ENCODE assay signal across 29 cellular contexts in the genomic region with DNA sequence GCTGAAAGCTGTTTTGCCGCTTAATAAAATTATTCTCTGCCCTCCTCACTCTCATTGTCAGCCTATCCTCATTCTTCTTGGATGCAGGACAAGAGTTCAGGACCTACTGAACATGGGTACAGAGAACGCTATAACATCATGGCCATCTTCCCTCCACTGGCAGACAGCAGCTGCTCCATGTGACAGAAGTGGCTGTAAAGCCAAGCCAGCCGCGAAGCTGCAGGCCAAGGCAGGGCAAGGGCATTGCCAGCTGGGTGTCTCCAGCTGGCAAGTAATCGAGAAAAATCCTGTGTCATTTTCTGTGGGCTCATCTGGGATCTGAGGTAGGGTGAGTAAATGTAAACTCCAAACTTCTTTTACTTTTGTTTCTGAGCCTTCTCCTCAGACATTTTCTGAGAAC.
"Had no signal": no experiment of that assay in that cellular context is flagged by ENCODE, and none has a peak within 500 bp of the region (broad histone marks: within the 10 kb centered on the region; RNA-seq: fewer than 3 reads in every experiment).

No MANE protein-coding gene starts in this region.

- H3K27ac ChIP-seq: brain microvascular endothelial cell, coronary artery, dorsolateral prefrontal cortex had no signal

- H3K4me3 Mint-ChIP-seq: activated CD4-positive, alpha-beta memory T cell treated with anti-CD3 and anti-CD28 coated beads, Interleukin-2, amount 10 ng/mL, durations not matched to agents 7 days and 5 days; activated CD4-positive, alpha-beta T cell treated with anti-CD3 and anti-CD28 coated beads for 36 hours; activated CD4-positive, alpha-beta T cell treated with anti-CD3 and anti-CD28 coated beads, Interleukin-2, amount 10 ng/mL, durations not matched to agents 24 days and 14 days; activated naive CD8-positive, alpha-beta T cell; activated T-cell treated with anti-CD3 and anti-CD28 coated beads, Interleukin-2, amount 50 U/mL, for 24 hours; activated T-cell treated with anti-CD3 and anti-CD28 coated beads, Interleukin-2, amount 50 U/mL, for 72 hours; activated T-helper 17 cell treated with anti-CD3 and anti-CD28 coated beads, Interleukin-2, amount 50 U/mL, for 72 hours; central memory CD8-positive, alpha-beta T cell; dendritic cell treated with granulocyte-macrophage colony-stimulating factor and Interleukin-4, amounts not matched to agents 40 ng/mL and 50 ng/mL, for 4 days; endodermal cell had no signal

- DNase-seq: activated CD4-positive, alpha-beta memory T cell treated with anti-CD3 and anti-CD28 coated beads, Interleukin-2, amount 10 ng/mL, durations not matched to agents 7 days and 5 days; activated CD4-positive, alpha-beta T cell treated with anti-CD3 and anti-CD28 coated beads for 36 hours; activated CD4-positive, alpha-beta T cell treated with anti-CD3 and anti-CD28 coated beads, Interleukin-2, amount 10 ng/mL, durations not matched to agents 24 days and 14 days; activated CD4-positive, alpha-beta T cell treated with anti-CD3 and anti-CD28 coated beads, Interleukin-2, amount 50 U/mL, for 4 hours; activated CD4-positive, CD25-positive, alpha-beta regulatory T cell; activated CD4-positive, CD25-positive, alpha-beta regulatory T cell treated with anti-CD3 and anti-CD28 coated beads, Interleukin-2, amount 50 U/mL, for 72 hours; activated CD8-positive, alpha-beta memory T cell treated with anti-CD3 and anti-CD28 coated beads, Interleukin-2, amount 50 U/mL, for 48 hours; activated effector memory CD4-positive, alpha-beta T cell treated with Interleukin-2 at 50 U/mL for 16 hours; activated gamma-delta T cell treated with Interleukin-2 at 50 U/mL for 16 hours; activated naive CD4-positive, alpha-beta T cell treated with anti-CD3 and anti-CD28 coated beads, Interleukin-2, amount 50 U/mL, for 16 hours; activated naive CD4-positive, alpha-beta T cell treated with Interleukin-2 at 50 U/mL for 16 hours; activated T-cell treated with anti-CD3 and anti-CD28 coated beads for 4 hours; activated T-cell treated with anti-CD3 and anti-CD28 coated beads, Interleukin-2, amount 50 U/mL, for 24 hours; activated T-cell treated with anti-CD3 and anti-CD28 coated beads, Interleukin-2, amount 50 U/mL, for 72 hours; amniotic stem cell; anterior cingulate cortex; brain microvascular endothelial cell; dorsolateral prefrontal cortex; effector memory CD4-positive, alpha-beta T cell; endodermal cell; foreskin fibroblast; head of caudate nucleus; T-helper 2 cell had no signal

- H3K36me3 ChIP-seq: brain microvascular endothelial cell had no signal

- ATAC-seq: activated CD4-positive, alpha-beta T cell treated with anti-CD3 and anti-CD28 coated beads for 36 hours; activated T-cell treated with anti-CD3 and anti-CD28 coated beads, Interleukin-2, amount 50 U/mL, for 72 hours; activated T-helper 17 cell treated with anti-CD3 and anti-CD28 coated beads, Interleukin-2, amount 50 U/mL, for 72 hours; esophagus mucosa had no signal

- H3K27me3 Mint-ChIP-seq: activated CD4-positive, alpha-beta memory T cell treated with anti-CD3 and anti-CD28 coated beads, Interleukin-2, amount 10 ng/mL, durations not matched to agents 7 days and 5 days; activated CD4-positive, alpha-beta T cell treated with anti-CD3 and anti-CD28 coated beads, Interleukin-2, amount 10 ng/mL, durations not matched to agents 24 days and 14 days; dendritic cell treated with granulocyte-macrophage colony-stimulating factor and Interleukin-4, amounts not matched to agents 40 ng/mL and 50 ng/mL, for 4 days had no signal

- H3K36me3 Mint-ChIP-seq: activated naive CD8-positive, alpha-beta T cell had no signal

- H3K4me3 ChIP-seq: coronary artery, dorsolateral prefrontal cortex had no signal

- H3K4me1 Mint-ChIP-seq: activated CD4-positive, alpha-beta memory T cell treated with anti-CD3 and anti-CD28 coated beads, Interleukin-2, amount 10 ng/mL, durations not matched to agents 7 days and 5 days; activated CD4-positive, alpha-beta T cell treated with anti-CD3 and anti-CD28 coated beads for 36 hours; activated CD4-positive, alpha-beta T cell treated with anti-CD3 and anti-CD28 coated beads, Interleukin-2, amount 10 ng/mL, durations not matched to agents 24 days and 14 days; activated T-helper 17 cell treated with anti-CD3 and anti-CD28 coated beads, Interleukin-2, amount 50 U/mL, for 72 hours; central memory CD8-positive, alpha-beta T cell; endodermal cell had no signal

- H3K27ac Mint-ChIP-seq: activated CD4-positive, alpha-beta memory T cell treated with anti-CD3 and anti-CD28 coated beads, Interleukin-2, amount 10 ng/mL, durations not matched to agents 7 days and 5 days; activated CD4-positive, alpha-beta T cell treated with anti-CD3 and anti-CD28 coated beads for 36 hours; activated CD4-positive, alpha-beta T cell treated with anti-CD3 and anti-CD28 coated beads, Interleukin-2, amount 10 ng/mL, durations not matched to agents 24 days and 14 days; activated naive CD8-positive, alpha-beta T cell; activated T-cell treated with anti-CD3 and anti-CD28 coated beads, Interleukin-2, amount 50 U/mL, for 24 hours; activated T-cell treated with anti-CD3 and anti-CD28 coated beads, Interleukin-2, amount 50 U/mL, for 72 hours; activated T-helper 17 cell treated with anti-CD3 and anti-CD28 coated beads, Interleukin-2, amount 50 U/mL, for 72 hours; dendritic cell treated with granulocyte-macrophage colony-stimulating factor and Interleukin-4, amounts not matched to agents 40 ng/mL and 50 ng/mL, for 4 days; endodermal cell had no signal

- H3K27me3 ChIP-seq: brain microvascular endothelial cell had no signal
